Comparison of ENCODE assay signal across 13 cellular contexts in the genomic region with DNA sequence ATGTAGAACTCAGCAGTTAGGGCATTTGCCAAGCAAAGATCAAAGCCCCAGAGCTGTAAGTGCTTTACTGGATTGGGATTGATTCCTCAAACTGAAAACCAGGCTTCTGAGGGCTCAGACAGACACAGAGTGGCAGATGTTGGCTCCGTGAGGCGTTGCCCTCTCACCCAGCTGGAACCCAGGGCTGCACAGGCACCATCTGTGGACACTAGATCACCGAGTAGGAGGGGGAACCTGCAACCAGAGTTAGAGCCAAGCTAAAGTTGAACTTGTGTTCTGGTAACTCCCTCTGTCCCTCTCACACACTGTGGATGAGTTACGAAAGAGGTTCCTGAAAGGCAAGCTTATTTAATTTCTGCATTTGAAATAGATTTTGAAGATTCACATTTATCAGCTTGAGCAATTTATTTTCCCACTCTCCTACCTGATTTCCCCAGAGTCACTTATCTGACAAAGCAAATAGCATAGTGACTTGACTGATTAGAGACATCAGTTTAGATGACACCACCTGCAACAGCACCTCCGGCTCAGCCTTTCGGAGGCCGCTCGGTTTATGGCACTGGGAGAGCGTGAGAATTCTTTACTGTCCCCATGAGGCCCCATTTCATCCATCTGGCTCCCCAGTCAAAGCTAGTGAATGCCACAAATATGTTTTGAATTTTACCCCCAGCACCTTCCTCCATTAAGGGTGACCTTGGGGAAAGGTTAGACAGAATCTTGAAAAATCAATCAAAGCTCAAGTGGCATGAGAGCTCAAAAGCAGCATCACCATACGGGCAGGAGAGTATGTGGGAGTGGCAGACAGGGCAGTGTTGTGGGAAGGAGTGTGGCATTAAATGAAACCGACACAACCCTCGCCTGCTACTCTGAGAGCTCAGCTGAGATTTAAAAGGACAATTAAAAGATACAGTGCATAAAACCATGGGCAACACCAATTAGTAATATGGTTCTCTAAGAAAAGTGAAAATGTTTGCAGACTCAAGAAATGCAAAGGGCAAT. TPM values are rescaled to one million over a fixed set of nuclear protein-coding genes. Genes with fewer than 3 reads are reported as not detected.
DNase-seq lines count a peak whose midpoint lies in the region; ATAC-seq and TF ChIP-seq lines count a peak whose summit lies in the region.
"Had no signal": no experiment of that assay in that cellular context is flagged by ENCODE, and none has a peak within 500 bp of the region (broad histone marks: within the 10 kb centered on the region; RNA-seq: fewer than 3 reads in every experiment).

No MANE protein-coding gene starts in this region.

- H3K4me3 Mint-ChIP-seq in progenitor cell of endocrine pancreas (ENCODE audit: low read depth): no peak overlapping the region
- H3K4me3 Mint-ChIP-seq: dendritic cell treated with granulocyte-macrophage colony-stimulating factor and Interleukin-4, amounts not matched to agents 40 ng/mL and 50 ng/mL, for 4 days had no signal

- POLR2A ChIA-PET in HCT116 (lab: Charles Lee): no interaction called here

- no peaks in the 10 kb centered on the region for H3K27me3 ChIP-seq in HCT116 (ENCODE audit: insufficient read depth, low read length)
- H3K27me3 ChIP-seq: uterus had no signal

- no peaks in the 10 kb centered on the region for H3K4me1 ChIP-seq in HCT116 (ENCODE audit: control insufficient read depth in 1 of 2, insufficient read depth in 2 of 2, low read length in 2 of 2)
- H3K4me1 ChIP-seq: uterus had no signal

- no peaks in the 10 kb centered on the region for H3K9me2 ChIP-seq in HCT116 (ENCODE audit: insufficient read depth)

- no peak overlapping the region for H3K27ac ChIP-seq in HCT116 (ENCODE audit: low read depth, low read length)
- H3K27ac ChIP-seq: uterus, VCaP had no signal

- no peaks in the 10 kb centered on the region for H3K9me3 ChIP-seq in HCT116 (ENCODE audit: control insufficient read depth in 1 of 2, insufficient read depth in 1 of 2, low read depth in 1 of 2, low read length in 2 of 2)
- H3K9me3 ChIP-seq: uterus had no signal

- H3K36me3 ChIP-seq in HCT116 (ENCODE audit: control insufficient read depth in 1 of 2, insufficient read depth in 2 of 2, low read length in 2 of 2): peaks cover 10% of the 10 kb centered on the region in 2 experiments; a peak in 2 of 4 replicates
- H3K36me3 ChIP-seq: uterus had no signal

- no peak overlapping the region for H3K9ac ChIP-seq in HCT116 (ENCODE audit: low read length)

- no peak for TF ChIP-seq POLR2A in HCT116 (IDR thresholded peaks at IDR 0.05; ENCODE audit: borderline replicate concordance, extremely low read depth, insufficient read depth, insufficient read length)

- peaks cover 27% of the 10 kb centered on the region for H3K4me1 Mint-ChIP-seq in progenitor cell of endocrine pancreas (ENCODE audit: low read depth)

- no peak for TF ChIP-seq RAD21 in HCT116 (IDR thresholded peaks at IDR 0.05; ENCODE audit: low read depth)

- TF ChIP-seq CTCF in HCT116 (IDR thresholded peaks at IDR 0.05 in 2 of 3, conservative IDR thresholded peaks at IDR 0.05 in 1 of 3; ENCODE audit: borderline replicate concordance in 1 of 3, insufficient read depth in 1 of 3, low read depth in 2 of 3, low read length in 2 of 3) (no peak), fibroblast of villous mesenchyme (IDR thresholded peaks at IDR 0.05; ENCODE audit: insufficient read depth, low read depth, low read length) (no peak), progenitor cell of endocrine pancreas (IDR thresholded peaks at IDR 0.05; ENCODE audit: unreplicated experiment) (no peak)

- CTCF ChIA-PET in HCT116 (lab: Charles Lee): no interaction called here

- RAD21 ChIA-PET in HCT116 (lab: Charles Lee; ENCODE audit: low non-redundant PET in 1 of 2, low total read pairs in 2 of 2, uncharacterized antibody in 2 of 2, unreplicated experiment in 2 of 2): no interaction called here

- no peak overlapping the region for H3K4me2 ChIP-seq in HCT116 (ENCODE audit: low read length)

- intact Hi-C loops in HCT116 (cut with micrococcal nuclease): no loop called here

- DNase-seq in HCT116 (ENCODE audit: low read depth, low spot score) (no peak), NCI-H2227 treated with DMSO at 0.1 percent for 48 hours (lab: John Stamatoyannopoulos, UW) (peak; percentile 66), fibroblast of villous mesenchyme (ENCODE audit: low read depth) (peak; percentile 20), progenitor cell of endocrine pancreas (ENCODE audit: low spot score, unreplicated experiment) (no peak), activated gamma-delta T cell (lab: John Stamatoyannopoulos, UW) (no peak), kidney tubule cell (ENCODE audit: low spot score) (no peak)
- DNase-seq: activated effector memory CD4-positive, alpha-beta T cell treated with anti-CD3 and anti-CD28 coated beads, Interleukin-2, amount 50 U/mL, for 16 hours; PC-3; uterus had no signal

- H4K20me1 ChIP-seq in HCT116 (ENCODE audit: insufficient read depth): no peaks in the 10 kb centered on the region

- H3K27me3 Mint-ChIP-seq in progenitor cell of endocrine pancreas: no peaks in the 10 kb centered on the region
- H3K27me3 Mint-ChIP-seq: dendritic cell treated with granulocyte-macrophage colony-stimulating factor and Interleukin-4, amounts not matched to agents 40 ng/mL and 50 ng/mL, for 4 days had no signal

- ATAC-seq in HCT116 (no peak), HG03520 (IDR thresholded peaks at IDR 0.05; ENCODE audit: unreplicated experiment) (no peak), GM21717 (IDR thresholded peaks at IDR 0.05; ENCODE audit: unreplicated experiment) (no peak)
- ATAC-seq: PC-3 had no signal

- H3K27ac Mint-ChIP-seq in progenitor cell of endocrine pancreas: peak overlapping the region; percentile 56
- H3K27ac Mint-ChIP-seq: dendritic cell treated with granulocyte-macrophage colony-stimulating factor and Interleukin-4, amounts not matched to agents 40 ng/mL and 50 ng/mL, for 4 days had no signal

- H3K9me3 Mint-ChIP-seq in progenitor cell of endocrine pancreas (ENCODE audit: low read depth): no peaks in the 10 kb centered on the region
- H3K9me3 Mint-ChIP-seq: dendritic cell treated with granulocyte-macrophage colony-stimulating factor and Interleukin-4, amounts not matched to agents 40 ng/mL and 50 ng/mL, for 4 days had no signal

- BruUV-seq in HCT116 (replicated peaks; lab: Mats Ljungman, UMichigan): no TSS peak

- peaks cover 16% of the 10 kb centered on the region for H3K36me3 Mint-ChIP-seq in progenitor cell of endocrine pancreas (ENCODE audit: insufficient read depth)

- no peaks in the 10 kb centered on the region for H3K79me2 ChIP-seq in HCT116 (ENCODE audit: insufficient read depth, low read length)

- no peak overlapping the region for H2AFZ ChIP-seq in HCT116 (ENCODE audit: low read depth, low read length, poor library complexity, severe bottlenecking)

- no peak overlapping the region for H3K4me3 ChIP-seq in HCT116 (replicated peaks in 1 of 2; ENCODE audit: low read depth in 1 of 2, low read length in 2 of 2)
- no peak overlapping the region for H3K4me3 ChIP-seq in fibroblast of villous mesenchyme (ENCODE audit: low read depth, low read length)
- H3K4me3 ChIP-seq: uterus had no signal

TF ChIP-seq in HCT116, 20 proteins besides CTCF, POLR2A, EP300 and RAD21:
- TF ChIP-seq EZH2phosphoT487 (IDR thresholded peaks at IDR 0.05; ENCODE audit: borderline replicate concordance): no peak
- TF ChIP-seq SRF (IDR thresholded peaks at IDR 0.05; ENCODE audit: low read depth): no peak
- TF ChIP-seq POLR2AphosphoS5 (IDR thresholded peaks at IDR 0.05; ENCODE audit: low read depth, low read length): 0 out of 2 replicates have a peak, but pooled peaks have one; percentile 24
- TF ChIP-seq, protein P1, sequence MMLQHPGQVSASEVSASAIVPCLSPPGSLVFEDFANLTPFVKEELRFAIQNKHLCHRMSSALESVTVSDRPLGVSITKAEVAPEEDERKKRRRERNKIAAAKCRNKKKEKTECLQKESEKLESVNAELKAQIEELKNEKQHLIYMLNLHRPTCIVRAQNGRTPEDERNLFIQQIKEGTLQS (IDR thresholded peaks at IDR 0.05): no peak

RNA-seq across cellular contexts. Expression of a gene that starts 48.5 kb away (rescaled TPM):
- total RNA-seq in HCT116 (2021; ENCODE audit: unreplicated experiment) (55.9 TPM), fibroblast of villous mesenchyme (21.3 and 34.5 TPM in 2 replicates), progenitor cell of endocrine pancreas (22.2 and 23.6 TPM in 2 replicates)
- polyA plus RNA-seq in HCT116 (2012): 17.3 and 17.8 TPM in 2 replicates

RNA-seq across cellular contexts. Expression of a gene that starts 57.0 kb away (rescaled TPM):
- total RNA-seq in HCT116 (2021; ENCODE audit: unreplicated experiment) (8.3 TPM), fibroblast of villous mesenchyme (not detected in 2 replicates), progenitor cell of endocrine pancreas (7.0 and 8.1 TPM in 2 replicates)
- polyA plus RNA-seq in HCT116 (2012): 1.6 and 2.7 TPM in 2 replicates

Comparison
In these comparisons a context has a peak if more than half of its experiments do, and no peak if none do; other contexts are left out.
1. DNase-seq: peak in NCI-H2227 treated with DMSO at 0.1 percent for 48 hours (single experiment) and fibroblast of villous mesenchyme (single experiment); none in HCT116 (single experiment), progenitor cell of endocrine pancreas (single experiment), activated gamma-delta T cell (single experiment) and kidney tubule cell (single experiment).